In the genomic region with DNA sequence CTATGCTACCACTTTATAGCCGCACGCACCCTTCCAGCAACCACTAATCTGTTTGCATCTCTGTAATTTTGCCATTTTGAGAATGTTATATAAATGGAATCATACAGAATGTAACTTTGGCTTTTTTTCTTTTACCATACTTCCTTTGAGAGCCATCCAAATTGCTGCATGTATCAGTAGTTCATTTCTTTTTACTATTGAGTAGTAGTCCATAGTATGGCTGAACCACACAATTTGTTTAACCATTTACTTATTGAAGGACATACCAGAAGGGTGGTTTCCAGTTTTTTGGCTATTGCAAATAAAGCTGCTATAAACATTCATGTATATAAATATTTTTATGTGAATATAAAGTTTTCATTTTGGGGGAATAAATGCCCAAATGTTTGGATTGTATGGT, we compare ENCODE assay signal across 14 cellular contexts. TPM values are rescaled to one million over a fixed set of nuclear protein-coding genes. Genes with fewer than 3 reads are reported as not detected.
A peak's percentile ranks its signal among the peaks of the same experiment; 100 is the strongest.
DNase-seq lines count a peak whose midpoint lies in the region; ATAC-seq and TF ChIP-seq lines count a peak whose summit lies in the region.
"Had no signal": no experiment of that assay in that cellular context is flagged by ENCODE, and none has a peak within 500 bp of the region (broad histone marks: within the 10 kb centered on the region; RNA-seq: fewer than 3 reads in every experiment).

No MANE protein-coding gene starts in this region.

- no peak for DNase-seq in CD8-positive, alpha-beta T cell
- DNase-seq in immature natural killer cell = no peak
- DNase-seq in testis = no peak
- no peak for DNase-seq in HUDEP-2 (lab: John Stamatoyannopoulos, UW; ENCODE audit: unreplicated experiment in 76 of 76)
- DNase-seq in RWPE1 (ENCODE audit: low spot score) = no peak
- DNase-seq: HCEC 1CT; NCI-H1436; NCI-H2081 treated with DMSO at 0.1 percent for 48 hours; NCI-H526; NK-92 treated with Interleukin-12 subunit alpha and Interleukin-12 subunit beta, amount 100 ng/mL, for 24 hours; RPMI8226; SJCRH30 had no signal

- intact Hi-C loops in CD8-positive, alpha-beta T cell (cut with DNase I, micrococcal nuclease) = loop anchor here in 1 of 2 experiments (5.0 kb wide), 1 partner anchor 35 kb away; no protein-coding TSS in a partner anchor
- intact Hi-C loops in testis (cut with DNase I; ENCODE audit: low total_unique reads) = no loop called here

- H3K27ac Mint-ChIP-seq in CD8-positive, alpha-beta T cell = peak overlapping the region; percentile 52
- H3K27ac Mint-ChIP-seq in immature natural killer cell = peak overlapping the region; percentile 43 to 95 (median 83)

- CTCF ChIA-PET in CD8-positive, alpha-beta T cell (lab: Charles Lee) = interaction anchor here (1.3 to 1.5 kb wide), 2 partner anchors 10 to 137 kb away, joined by 4 to 6 read pairs; a partner anchor contains a TSS
- CTCF ChIA-PET in RWPE1 (lab: Yijun Ruan, JAX) = interaction anchor here (0.7 kb wide), 1 partner anchor 79 kb away, joined by 3 read pairs; no protein-coding TSS in a partner anchor

- POLR2A ChIA-PET in CD8-positive, alpha-beta T cell (lab: Charles Lee) = interaction anchor here (0.6 to 2.0 kb wide), 3 partner anchors 9 to 48 kb away, joined by 4 to 5 read pairs (median 4); a partner anchor contains a TSS
- POLR2A ChIA-PET in RWPE1 (lab: Yijun Ruan, JAX; ENCODE audit: low non-redundant PET) = no interaction called here

- H3K9me3 Mint-ChIP-seq in CD8-positive, alpha-beta T cell = no peaks in the 10 kb centered on the region
- no peaks in the 10 kb centered on the region for H3K9me3 Mint-ChIP-seq in immature natural killer cell

- no peaks in the 10 kb centered on the region for H3K9me3 ChIP-seq in CD8-positive, alpha-beta T cell (ENCODE audit: low read length)
- H3K9me3 ChIP-seq in testis = no peaks in the 10 kb centered on the region
- H3K9me3 ChIP-seq: SJCRH30 had no signal

- 95 to 96% methylated on average over 2 of the region's 2 CpGs for WGBS in testis, 2 donors

- no peak overlapping the region for H3K27ac ChIP-seq in CD8-positive, alpha-beta T cell (ENCODE audit: low read depth, low read length)
- H3K27ac ChIP-seq in KMS-11 = no peak overlapping the region
- peak overlapping the region in 1 of 2 donors; percentile 68 for H3K27ac ChIP-seq in testis
- H3K27ac ChIP-seq in RWPE1 = no peak overlapping the region
- H3K27ac ChIP-seq: SJCRH30 had no signal

- H4K20me1 ChIP-seq in KMS-11 (ENCODE audit: insufficient read depth) = peaks cover 66% of the 10 kb centered on the region

- peaks cover 67% of the 10 kb centered on the region for H3K4me1 Mint-ChIP-seq in CD8-positive, alpha-beta T cell (ENCODE audit: low read depth)
- H3K4me1 Mint-ChIP-seq in immature natural killer cell = peaks cover 65 to 86% of the 10 kb centered on the region in 2 donors

- H3K27me3 Mint-ChIP-seq in CD8-positive, alpha-beta T cell (ENCODE audit: low read depth) = no peaks in the 10 kb centered on the region
- no peaks in the 10 kb centered on the region for H3K27me3 Mint-ChIP-seq in immature natural killer cell (ENCODE audit: low read depth in 3 of 3)

- no peaks in the 10 kb centered on the region for H3K27me3 ChIP-seq in CD8-positive, alpha-beta T cell (ENCODE audit: insufficient read depth, low read length)
- no peaks in the 10 kb centered on the region for H3K27me3 ChIP-seq in KMS-11 (ENCODE audit: insufficient read depth, low read depth)
- no peaks in the 10 kb centered on the region for H3K27me3 ChIP-seq in testis
- H3K27me3 ChIP-seq: SJCRH30 had no signal

- peak overlapping the region; percentile 1; the same call in 1 of the 2 replicates for H3K4me2 ChIP-seq in KMS-11

- TF ChIP-seq POLR2A in testis (IDR thresholded peaks at IDR 0.05) = no peak

- H3K36me3 ChIP-seq in CD8-positive, alpha-beta T cell (ENCODE audit: insufficient read depth, low read length) = no peaks in the 10 kb centered on the region
- H3K36me3 ChIP-seq in KMS-11 (ENCODE audit: insufficient read depth) (no peaks in the 10 kb centered on the region), testis (ENCODE audit: low read depth, missing control alignments) (no peaks in the 10 kb centered on the region)
- H3K36me3 ChIP-seq: SJCRH30 had no signal

- peaks cover 25% of the 10 kb centered on the region for H3K36me3 Mint-ChIP-seq in CD8-positive, alpha-beta T cell
- peaks cover 0 to 6% (median 0%) of the 10 kb centered on the region in 3 donors for H3K36me3 Mint-ChIP-seq in immature natural killer cell

- peaks cover 100% of the 10 kb centered on the region for H3K79me2 ChIP-seq in KMS-11 (ENCODE audit: insufficient read depth, low read depth)

- no peak overlapping the region for H3K4me3 ChIP-seq in CD8-positive, alpha-beta T cell (ENCODE audit: low read depth, low read length)
- H3K4me3 ChIP-seq in KMS-11 (IDR thresholded peaks at IDR 0.05; ENCODE audit: insufficient read depth, low read depth, low read length) (no peak overlapping the region), testis (no peak overlapping the region)
- H3K4me3 ChIP-seq: SJCRH30 had no signal

- no peak overlapping the region for H3K9ac ChIP-seq in KMS-11

- no peak overlapping the region for H3K4me3 Mint-ChIP-seq in CD8-positive, alpha-beta T cell
- H3K4me3 Mint-ChIP-seq in immature natural killer cell = peak overlapping the region in 3 of 5 donors; percentile 8 to 40 (median 29)

- H3K4me1 ChIP-seq in CD8-positive, alpha-beta T cell (ENCODE audit: insufficient read depth, low read length) = peaks cover 63% of the 10 kb centered on the region
- H3K4me1 ChIP-seq in KMS-11 (ENCODE audit: low read depth, poor library complexity, severe bottlenecking) (peaks cover 79% of the 10 kb centered on the region), testis (peaks cover 10% of the 10 kb centered on the region)

- no peak for ATAC-seq in CD8-positive, alpha-beta T cell
- peak; percentile 54 for ATAC-seq in GM18907 (IDR thresholded peaks at IDR 0.05; ENCODE audit: unreplicated experiment)

- no peak overlapping the region for H2AFZ ChIP-seq in KMS-11 (ENCODE audit: low read depth)

- TF ChIP-seq CTCF in CD8-positive, alpha-beta T cell (IDR thresholded peaks at IDR 0.05) = no peak
- TF ChIP-seq CTCF in KMS-11 (conservative IDR thresholded peaks at IDR 0.05; ENCODE audit: low read depth, low read length) (no peak), testis (IDR thresholded peaks at IDR 0.05) (no peak), RWPE1 (conservative IDR thresholded peaks at IDR 0.05; ENCODE audit: low read depth) (no peak)

RNA-seq across cellular contexts. Expression of a gene that starts 8.8 kb away (rescaled TPM):
- total RNA-seq in CD8-positive, alpha-beta T cell = 10 to 100 TPM; 60.2 to 62.1 TPM
- polyA plus RNA-seq in immature natural killer cell = 1 to 10 TPM; 3.4 to 5.9 (median 5.7) TPM
- total RNA-seq in testis = 10 to 100 TPM; 27.5 to 37.6 TPM
- 56.6 TPM for polyA plus RNA-seq in testis (ENCODE audit: insufficient read depth, low read depth, low replicate concordance)
